In genomic region chr1:35570589-35571137, GRCh38 we compare ENCODE assay signal across 24 cellular contexts. TPM values are rescaled to one million over a fixed set of nuclear protein-coding genes. Genes with fewer than 3 reads are reported as not detected.
DNase-seq lines count a peak whose midpoint lies in the region; FAIRE-seq and TF ChIP-seq lines count a peak whose summit lies in the region.
"Had no signal": no experiment of that assay in that cellular context is flagged by ENCODE, and none has a peak within 500 bp of the region (broad histone marks: within the 10 kb centered on the region; RNA-seq: fewer than 3 reads in every experiment).

No MANE protein-coding gene starts in this region.

- H3K4me3 Mint-ChIP-seq in activated naive CD4-positive, alpha-beta T cell treated with anti-CD3 and anti-CD28 coated beads, Interleukin-2, amount 10 ng/mL, durations not matched to agents 7 days and 5 days = no peak overlapping the region
- peak overlapping the region; percentile 7 for H3K4me3 Mint-ChIP-seq in endothelial cell (ENCODE audit: unreplicated experiment)
- H3K4me3 Mint-ChIP-seq: activated CD8-positive, alpha-beta T cell treated with anti-CD3 and anti-CD28 coated beads for 36 hours; activated T-cell treated with anti-CD3 and anti-CD28 coated beads, Interleukin-2, amount 50 U/mL, for 24 hours; B cell; stimulated activated naive CD8-positive, alpha-beta T cell treated with anti-CD3 and anti-CD28 coated beads, Interleukin-15, Interleukin-2, amounts not matched to agents 100 ng/mL and 50 ng/mL, for 24 hours had no signal

- H3K36me3 ChIP-seq in spleen = peaks cover 0 to 17% (median 3%) of the 10 kb centered on the region in 6 donors
- H3K36me3 ChIP-seq: thyroid gland had no signal

- peaks cover 0 to 38% (median 26%) of the 10 kb centered on the region in 7 donors for H3K27me3 ChIP-seq in spleen (replicated peaks in 1 of 7)
- H3K27me3 ChIP-seq: MG63 had no signal

- CTCF ChIA-PET in activated naive CD4-positive, alpha-beta T cell treated with anti-CD3 and anti-CD28 coated beads, Interleukin-2, amount 10 ng/mL, durations not matched to agents 7 days and 5 days (lab: Charles Lee) = interaction anchor here (2.9 to 4.8 kb wide), 3 partner anchors 119 to 157 kb away, joined by 11 to 40 read pairs (median 24); no protein-coding TSS in a partner anchor

- TF ChIP-seq CTCF in endothelial cell (IDR thresholded peaks at IDR 0.05; ENCODE audit: unreplicated experiment) (no peak), spleen (IDR thresholded peaks at IDR 0.05 in 8 of 11, conservative IDR thresholded peaks at IDR 0.05 in 3 of 11) (no peak)

- H3K4me1 ChIP-seq in spleen = peaks cover 3 to 38% (median 12%) of the 10 kb centered on the region in 6 donors

- no peak for TF ChIP-seq POLR2A in spleen (IDR thresholded peaks at IDR 0.05)

- no peaks in the 10 kb centered on the region for H3K9me3 Mint-ChIP-seq in activated naive CD4-positive, alpha-beta T cell treated with anti-CD3 and anti-CD28 coated beads, Interleukin-2, amount 10 ng/mL, durations not matched to agents 7 days and 5 days
- no peaks in the 10 kb centered on the region for H3K9me3 Mint-ChIP-seq in endothelial cell (ENCODE audit: unreplicated experiment)
- H3K9me3 Mint-ChIP-seq: activated CD8-positive, alpha-beta T cell treated with anti-CD3 and anti-CD28 coated beads for 36 hours; activated T-cell treated with anti-CD3 and anti-CD28 coated beads, Interleukin-2, amount 50 U/mL, for 24 hours; stimulated activated naive CD8-positive, alpha-beta T cell treated with anti-CD3 and anti-CD28 coated beads, Interleukin-15, Interleukin-2, amounts not matched to agents 100 ng/mL and 50 ng/mL, for 24 hours had no signal

- DNase-seq in activated naive CD4-positive, alpha-beta T cell treated with anti-CD3 and anti-CD28 coated beads, Interleukin-2, amount 10 ng/mL, durations not matched to agents 7 days and 5 days = peak; percentile 15
- DNase-seq in activated naive CD4-positive, alpha-beta T cell treated with Interleukin-2 at 50 U/mL for 16 hours = no peak
- DNase-seq in LHCN-M2 (ENCODE audit: low read depth) (peak; percentile 45), endothelial cell (ENCODE audit: low spot score) (no peak), spleen (peak; percentile 35), HuH-7.5 (ENCODE audit: low spot score) (no peak), urothelium cell line (ENCODE audit: low spot score) (no peak)
- no peak for DNase-seq in activated effector memory CD4-positive, alpha-beta T cell treated with Interleukin-2 at 50 U/mL for 16 hours
- DNase-seq: activated CD8-positive, alpha-beta T cell treated with anti-CD3 and anti-CD28 coated beads for 36 hours; activated T-cell treated with anti-CD3 and anti-CD28 coated beads, Interleukin-2, amount 50 U/mL, for 24 hours; DMS153; effector CD8-positive, alpha-beta T cell; heart right ventricle; NCI-H2081 treated with DMSO at 0.1 percent for 48 hours; NCI-H82; sigmoid colon; T-helper 2 cell; thyroid gland had no signal

- peaks cover 50% of the 10 kb centered on the region for H3K27me3 Mint-ChIP-seq in activated naive CD4-positive, alpha-beta T cell treated with anti-CD3 and anti-CD28 coated beads, Interleukin-2, amount 10 ng/mL, durations not matched to agents 7 days and 5 days
- peaks cover 17% of the 10 kb centered on the region for H3K27me3 Mint-ChIP-seq in endothelial cell (ENCODE audit: unreplicated experiment)

- no peak for FAIRE-seq in urothelium cell line (lab: Jason Lieb, UNC)
- FAIRE-seq: G401.6 had no signal

- intact Hi-C loops in spleen (cut with DNase I; ENCODE audit: low total_unique reads) = loop anchor here (5.0 kb wide), 1 partner anchor 147 kb away; the partner anchor contains the start of gene C1orf216

- peaks cover 5% of the 10 kb centered on the region for H3K4me1 Mint-ChIP-seq in activated naive CD4-positive, alpha-beta T cell treated with anti-CD3 and anti-CD28 coated beads, Interleukin-2, amount 10 ng/mL, durations not matched to agents 7 days and 5 days
- peaks cover 10% of the 10 kb centered on the region for H3K4me1 Mint-ChIP-seq in endothelial cell (ENCODE audit: unreplicated experiment)

- H3K27ac Mint-ChIP-seq in activated naive CD4-positive, alpha-beta T cell treated with anti-CD3 and anti-CD28 coated beads, Interleukin-2, amount 10 ng/mL, durations not matched to agents 7 days and 5 days = no peak overlapping the region
- H3K27ac Mint-ChIP-seq in endothelial cell (ENCODE audit: unreplicated experiment) = no peak overlapping the region
- H3K27ac Mint-ChIP-seq: activated CD8-positive, alpha-beta T cell treated with anti-CD3 and anti-CD28 coated beads for 36 hours; activated T-cell treated with anti-CD3 and anti-CD28 coated beads, Interleukin-2, amount 50 U/mL, for 24 hours; B cell; stimulated activated naive CD8-positive, alpha-beta T cell treated with anti-CD3 and anti-CD28 coated beads, Interleukin-15, Interleukin-2, amounts not matched to agents 100 ng/mL and 50 ng/mL, for 24 hours had no signal

- H3K27ac ChIP-seq in spleen = no peak overlapping the region
- H3K27ac ChIP-seq: heart right ventricle, sigmoid colon, SK-N-MC, thyroid gland had no signal

- peaks cover 3% of the 10 kb centered on the region for H3K36me3 Mint-ChIP-seq in activated naive CD4-positive, alpha-beta T cell treated with anti-CD3 and anti-CD28 coated beads, Interleukin-2, amount 10 ng/mL, durations not matched to agents 7 days and 5 days
- H3K36me3 Mint-ChIP-seq in endothelial cell (ENCODE audit: low read depth, unreplicated experiment) = peaks cover 18% of the 10 kb centered on the region

- no peak overlapping the region for H3K4me3 ChIP-seq in spleen
- H3K4me3 ChIP-seq: heart right ventricle, lung, MG63, sigmoid colon, SK-N-MC, thyroid gland had no signal

- WGBS in spleen, 5 donors = 86 to 92% (median 88%) methylated on average over 10 of the region's 10 CpGs

- no peaks in the 10 kb centered on the region for H3K9me3 ChIP-seq in spleen
- H3K9me3 ChIP-seq: heart right ventricle, MG63, sigmoid colon, thyroid gland had no signal

RNA-seq across cellular contexts. Expression of gene TFAP2E, which starts 2.5 kb away (rescaled TPM):
- 0.06 and 0.19 TPM in 2 replicates for total RNA-seq in LHCN-M2 (2014; rRNA removed)
- 0.13 TPM for polyA plus RNA-seq in LHCN-M2 (2012)
- total RNA-seq in endothelial cell (ENCODE audit: unreplicated experiment) = 3.6 TPM
- 1 to 10 TPM in 4 of 7 donors, under 1 TPM in 1, not detected in 2; 0.60 to 2.9 (median 1.7) TPM for total RNA-seq in spleen
- 1 to 10 TPM; 1.6 to 4.4 (median 3.4) TPM for polyA plus RNA-seq in spleen

RNA-seq across cellular contexts. Expression of gene NCDN, which starts 13.1 kb away (rescaled TPM):
- 40.6 and 43.8 TPM in 2 replicates for total RNA-seq in LHCN-M2 (2014; rRNA removed)
- polyA plus RNA-seq in LHCN-M2 (2012) = 34.8 TPM
- 21.6 TPM for total RNA-seq in endothelial cell (ENCODE audit: unreplicated experiment)
- total RNA-seq in spleen = 10 to 100 TPM; 13.5 to 19.1 (median 17.4) TPM
- polyA plus RNA-seq in spleen = 1 to 10 TPM; 4.2 to 9.3 (median 5.0) TPM

RNA-seq across cellular contexts. Expression of gene KIAA0319L, which starts 13.5 kb away (rescaled TPM):
- 39.8 and 48.9 TPM in 2 replicates for total RNA-seq in LHCN-M2 (2014; rRNA removed)
- polyA plus RNA-seq in LHCN-M2 (2012) = 27.7 TPM
- total RNA-seq in endothelial cell (ENCODE audit: unreplicated experiment) = 69.2 TPM
- 100 to 1,000 TPM in 1 of 7 donors, 10 to 100 TPM in 6; 52.2 to 103 (median 68.9) TPM for total RNA-seq in spleen
- polyA plus RNA-seq in spleen = 10 to 100 TPM; 10.5 to 18.5 (median 14.9) TPM

Comparison
In these comparisons a context has a peak if more than half of its experiments do, and no peak if none do; other contexts are left out.
1. DNase-seq: peak in activated naive CD4-positive, alpha-beta T cell treated with anti-CD3 and anti-CD28 coated beads, Interleukin-2, amount 10 ng/mL, durations not matched to agents 7 days and 5 days (single experiment), LHCN-M2 (single experiment) and spleen (single experiment); none in activated naive CD4-positive, alpha-beta T cell treated with Interleukin-2 at 50 U/mL for 16 hours (single experiment), endothelial cell (single experiment), HuH-7.5 (single experiment), urothelium cell line (single experiment) and activated effector memory CD4-positive, alpha-beta T cell treated with Interleukin-2 at 50 U/mL for 16 hours (single experiment).